In genomic region chr4:172514011-172514410, GRCh38 we compare ENCODE assay signal across 27 cellular contexts.
DNase-seq lines count a peak whose midpoint lies in the region; ATAC-seq and TF ChIP-seq lines count a peak whose summit lies in the region.
"Had no signal": no experiment of that assay in that cellular context is flagged by ENCODE, and none has a peak within 500 bp of the region (broad histone marks: within the 10 kb centered on the region; RNA-seq: fewer than 3 reads in every experiment).

No MANE protein-coding gene starts in this region.

- H3K79me1 ChIP-seq in mesenchymal stem cell (replicated peaks; ENCODE audit: low read length, poor library complexity, severe bottlenecking): no peaks in the 10 kb centered on the region

- no peak overlapping the region for H3K27ac ChIP-seq in mammary epithelial cell (ENCODE audit: insufficient read depth, low read depth, low read length)
- no peak overlapping the region for H3K27ac ChIP-seq in PC-9
- H3K27ac ChIP-seq in mesenchymal stem cell (ENCODE audit: low read length, poor library complexity, severe bottlenecking): no peak overlapping the region
- H3K27ac ChIP-seq: epithelial cell of prostate, lower lobe of right lung, Peyer's patch, vagina had no signal

- in situ Hi-C loops in mammary epithelial cell (cut with MboI; ENCODE audit: low sequenced_read_pairs in 2 of 2): no loop called here

- H4K20me1 ChIP-seq in mammary epithelial cell (ENCODE audit: insufficient read depth, low read length): no peaks in the 10 kb centered on the region
- no peaks in the 10 kb centered on the region for H4K20me1 ChIP-seq in PC-9 (ENCODE audit: insufficient read depth)

- H3K14ac ChIP-seq in mesenchymal stem cell (ENCODE audit: low read length in 2 of 2): no peak overlapping the region

- H4K91ac ChIP-seq in mesenchymal stem cell (ENCODE audit: low read length): no peak overlapping the region

- H2BK12ac ChIP-seq in mesenchymal stem cell (ENCODE audit: low read length in 2 of 2): peak overlapping the region; percentile 29 to 95

- no peaks in the 10 kb centered on the region for H3K36me3 ChIP-seq in mammary epithelial cell (ENCODE audit: insufficient read depth, low read length)
- H3K36me3 ChIP-seq in PC-9 (ENCODE audit: low read depth): no peaks in the 10 kb centered on the region
- H3K36me3 ChIP-seq in mesenchymal stem cell (ENCODE audit: control insufficient read depth in 1 of 2, insufficient read depth in 2 of 2, low read depth in 1 of 2, low read length in 2 of 2): no peaks in the 10 kb centered on the region
- H3K36me3 ChIP-seq: lower lobe of right lung, Peyer's patch, vagina had no signal

- no peaks in the 10 kb centered on the region for H3K79me2 ChIP-seq in mammary epithelial cell (ENCODE audit: insufficient read depth, low read length)
- no peaks in the 10 kb centered on the region for H3K79me2 ChIP-seq in PC-9 (ENCODE audit: low read depth)

- no peak overlapping the region for H2AK5ac ChIP-seq in mesenchymal stem cell (ENCODE audit: low read length, severe bottlenecking)

- H3F3A ChIP-seq in PC-9 (ENCODE audit: insufficient read depth, low read depth): no peaks in the 10 kb centered on the region

- no peak overlapping the region for H3K9ac ChIP-seq in mammary epithelial cell (ENCODE audit: insufficient read depth, low read length)
- H3K9ac ChIP-seq in mesenchymal stem cell (ENCODE audit: low read length): no peak overlapping the region

- no peak overlapping the region for H2BK5ac ChIP-seq in mesenchymal stem cell (ENCODE audit: low read depth, low read length, poor library complexity, severe bottlenecking)

- no peak overlapping the region for H3K4ac ChIP-seq in mesenchymal stem cell (ENCODE audit: low read depth in 1 of 2, low read length in 2 of 2)

- H4K8ac ChIP-seq in mesenchymal stem cell (ENCODE audit: low read length): peak overlapping the region; percentile 75

- no peaks in the 10 kb centered on the region for H3K4me1 ChIP-seq in mammary epithelial cell (ENCODE audit: insufficient read depth, low read length)
- no peaks in the 10 kb centered on the region for H3K4me1 ChIP-seq in PC-9 (replicated peaks; ENCODE audit: insufficient read depth)
- peaks cover 9% of the 10 kb centered on the region for H3K4me1 ChIP-seq in mesenchymal stem cell (ENCODE audit: control insufficient read depth, insufficient read depth, low read depth, low read length)
- H3K4me1 ChIP-seq: lower lobe of right lung, Peyer's patch, vagina had no signal

- no peaks in the 10 kb centered on the region for H3K9me2 ChIP-seq in PC-9 (ENCODE audit: insufficient read depth)

- POLR2A ChIA-PET in MCF 10A (lab: Yijun Ruan, JAX) (no interaction called here), PC-9 (lab: Charles Lee; ENCODE audit: unreplicated experiment) (no interaction called here)

- H3K4me3 Mint-ChIP-seq in MCF 10A (ENCODE audit: unreplicated experiment): no peak overlapping the region
- no peak overlapping the region for H3K4me3 Mint-ChIP-seq in natural killer cell
- H3K4me3 Mint-ChIP-seq: activated CD8-positive, alpha-beta memory T cell treated with anti-CD3 and anti-CD28 coated beads, Interleukin-2, amount 10 ng/mL, durations not matched to agents 7 days and 5 days; brain; CD8-positive, alpha-beta memory T cell; stimulated activated naive B cell treated with anti-CD40 and anti-IgM and Interleukin-4, amounts not matched to agents 10 μg/mL and 1 μg/mL and 100 μg/mL, for 72 hours had no signal

- H2AFZ ChIP-seq in mammary epithelial cell (ENCODE audit: low read depth, low read length) (no peak overlapping the region), PC-9 (no peak overlapping the region), mesenchymal stem cell (ENCODE audit: low read depth, low read length) (no peak overlapping the region)

- intact Hi-C loops in MCF 10A (cut with micrococcal nuclease): no loop called here
- intact Hi-C loops in mammary epithelial cell (cut with micrococcal nuclease): no loop called here
- intact Hi-C loops in PC-9 (cut with micrococcal nuclease; ENCODE audit: unreplicated experiment): no loop called here
- intact Hi-C loops in natural killer cell (cut with micrococcal nuclease): no loop called here

- DNase-seq in MCF 10A (ENCODE audit: unreplicated experiment) (peak; percentile 14), mammary epithelial cell (no peak), PC-9 (peak; percentile 15 to 37), mesenchymal stem cell (no peak), cortex of kidney (lab: John Stamatoyannopoulos, UW) (no peak), natural killer cell (no peak), DMS153 (lab: John Stamatoyannopoulos, UW) (no peak)
- DNase-seq: activated CD4-positive, alpha-beta T cell treated with anti-CD3 and anti-CD28 coated beads, Interleukin-2, amount 50 U/mL, for 1 hour; activated CD8-positive, alpha-beta memory T cell treated with anti-CD3 and anti-CD28 coated beads, Interleukin-2, amount 10 ng/mL, durations not matched to agents 7 days and 5 days; activated T-cell treated with anti-CD3 and anti-CD28 coated beads, Interleukin-2, amount 50 U/mL, for 48 hours; CD8-positive, alpha-beta memory T cell; DMS 273 treated with DMSO at 0.1 percent for 48 hours; IMR-90; lower lobe of right lung; NCI-H1105; NCI-H2081; NCI-H446 treated with DMSO at 0.1 percent for 48 hours; Peyer's patch; SIG-M5; stimulated activated CD4-positive, alpha-beta T cell treated with anti-CD3 and anti-CD28 coated beads, Interleukin-15, amount 100 ng/mL, for 24 hours; stimulated activated naive B cell treated with anti-CD40 and anti-IgM and Interleukin-4, amounts not matched to agents 10 μg/mL and 1 μg/mL and 100 μg/mL, for 72 hours; T1000 had no signal

- H2BK15ac ChIP-seq in mesenchymal stem cell (ENCODE audit: low read depth, poor library complexity, severe bottlenecking): peak overlapping the region; percentile 60

- CTCF ChIA-PET in MCF 10A (lab: Yijun Ruan, JAX) (interaction anchor here (0.5 kb wide), 1 partner anchor 491 kb away, joined by 3 read pairs; no protein-coding TSS in a partner anchor), mammary epithelial cell (lab: Charles Lee; ENCODE audit: low non-redundant PET) (no interaction called here), PC-9 (lab: Charles Lee) (no interaction called here)

- H2BK120ac ChIP-seq in mesenchymal stem cell (ENCODE audit: low read depth, low read length): no peak overlapping the region

- no peak for TF ChIP-seq CTCF in MCF 10A (IDR thresholded peaks at IDR 0.05; ENCODE audit: unreplicated experiment)
- no peak for TF ChIP-seq CTCF in mammary epithelial cell (conservative IDR thresholded peaks at IDR 0.05 in 1 of 2, IDR thresholded peaks at IDR 0.05 in 1 of 2; ENCODE audit: extremely low read depth in 1 of 2, insufficient read depth in 1 of 2, low read depth in 1 of 2, low read length in 2 of 2)
- TF ChIP-seq CTCF in PC-9 (conservative IDR thresholded peaks at IDR 0.05): no peak
- TF ChIP-seq CTCF in natural killer cell (IDR thresholded peaks at IDR 0.05): no peak

- H3K9me3 Mint-ChIP-seq in MCF 10A (ENCODE audit: unreplicated experiment) (peaks cover 9% of the 10 kb centered on the region), natural killer cell (peaks cover 6 to 24% of the 10 kb centered on the region in 2 donors)

- H3K18ac ChIP-seq in mesenchymal stem cell (ENCODE audit: low read depth in 1 of 2, low read length in 2 of 2): peak overlapping the region in 1 of 2 experiments; percentile 90

- no peak overlapping the region for H3K4me2 ChIP-seq in mammary epithelial cell (ENCODE audit: insufficient read depth, low read depth, low read length)
- no peak overlapping the region for H3K4me2 ChIP-seq in PC-9
- no peak overlapping the region for H3K4me2 ChIP-seq in mesenchymal stem cell (ENCODE audit: low read length, poor library complexity, severe bottlenecking)

- no peak overlapping the region for H3K4me3 ChIP-seq in mammary epithelial cell (replicated peaks in 1 of 3; ENCODE audit: insufficient read depth in 1 of 3, low read depth in 2 of 3, low read length in 3 of 3)
- H3K4me3 ChIP-seq in PC-9: no peak overlapping the region
- no peak overlapping the region for H3K4me3 ChIP-seq in mesenchymal stem cell (ENCODE audit: insufficient read depth in 1 of 2, low read depth in 1 of 2, low read length in 2 of 2)
- H3K4me3 ChIP-seq: lower lobe of right lung, Peyer's patch, vagina had no signal

- H3K9me3 ChIP-seq in mammary epithelial cell (replicated peaks; ENCODE audit: insufficient read depth, low read length) (no peaks in the 10 kb centered on the region), PC-9 (ENCODE audit: insufficient read depth, low read depth) (no peaks in the 10 kb centered on the region), mesenchymal stem cell (ENCODE audit: control insufficient read depth, low read length) (peaks cover 2% of the 10 kb centered on the region)
- H3K9me3 ChIP-seq: lower lobe of right lung, Peyer's patch, vagina had no signal

- peaks cover 65% of the 10 kb centered on the region for H3K27me3 Mint-ChIP-seq in MCF 10A (ENCODE audit: insufficient read depth, unreplicated experiment)
- no peaks in the 10 kb centered on the region for H3K27me3 Mint-ChIP-seq in natural killer cell (ENCODE audit: low read depth in 2 of 2)
- H3K27me3 Mint-ChIP-seq: activated CD8-positive, alpha-beta memory T cell treated with anti-CD3 and anti-CD28 coated beads, Interleukin-2, amount 10 ng/mL, durations not matched to agents 7 days and 5 days; brain; stimulated activated naive B cell treated with anti-CD40 and anti-IgM and Interleukin-4, amounts not matched to agents 10 μg/mL and 1 μg/mL and 100 μg/mL, for 72 hours had no signal

- dilution Hi-C loops in mammary epithelial cell (cut with HindIII; ENCODE audit: low sequenced_read_pairs): no loop called here

- H3K23ac ChIP-seq in mesenchymal stem cell (ENCODE audit: low read length in 2 of 2): no peak overlapping the region

- H3K36me3 Mint-ChIP-seq in MCF 10A (ENCODE audit: insufficient read depth, unreplicated experiment) (no peaks in the 10 kb centered on the region), natural killer cell (no peaks in the 10 kb centered on the region)
- H3K36me3 Mint-ChIP-seq: activated CD8-positive, alpha-beta memory T cell treated with anti-CD3 and anti-CD28 coated beads, Interleukin-2, amount 10 ng/mL, durations not matched to agents 7 days and 5 days; brain; CD8-positive, alpha-beta memory T cell; stimulated activated naive B cell treated with anti-CD40 and anti-IgM and Interleukin-4, amounts not matched to agents 10 μg/mL and 1 μg/mL and 100 μg/mL, for 72 hours had no signal

- H3K27me3 ChIP-seq in mammary epithelial cell (ENCODE audit: insufficient read depth, low read length) (no peaks in the 10 kb centered on the region), PC-9 (ENCODE audit: insufficient read depth, low read depth) (no peaks in the 10 kb centered on the region), mesenchymal stem cell (ENCODE audit: control insufficient read depth in 1 of 2, insufficient read depth in 1 of 2, low read length in 2 of 2) (no peaks in the 10 kb centered on the region)
- H3K27me3 ChIP-seq: Peyer's patch, vagina had no signal

- H3K27ac Mint-ChIP-seq in MCF 10A (ENCODE audit: low read depth, unreplicated experiment) (no peak overlapping the region), natural killer cell (no peak overlapping the region)
- H3K27ac Mint-ChIP-seq: activated CD8-positive, alpha-beta memory T cell treated with anti-CD3 and anti-CD28 coated beads, Interleukin-2, amount 10 ng/mL, durations not matched to agents 7 days and 5 days; brain; CD8-positive, alpha-beta memory T cell; stimulated activated naive B cell treated with anti-CD40 and anti-IgM and Interleukin-4, amounts not matched to agents 10 μg/mL and 1 μg/mL and 100 μg/mL, for 72 hours had no signal

- ATAC-seq in natural killer cell (no peak), HG02970 (IDR thresholded peaks at IDR 0.05; ENCODE audit: low FRiP score, unreplicated experiment) (no peak)
- ATAC-seq: activated CD8-positive, alpha-beta memory T cell treated with anti-CD3 and anti-CD28 coated beads, Interleukin-2, amount 10 ng/mL, durations not matched to agents 7 days and 5 days; lower lobe of right lung; sciatic nerve; stimulated activated naive B cell treated with anti-CD40 and anti-IgM and Interleukin-4, amounts not matched to agents 10 μg/mL and 1 μg/mL and 100 μg/mL, for 72 hours had no signal

- no peaks in the 10 kb centered on the region for H3K4me1 Mint-ChIP-seq in MCF 10A (ENCODE audit: insufficient read depth, unreplicated experiment)
- no peaks in the 10 kb centered on the region for H3K4me1 Mint-ChIP-seq in natural killer cell
- H3K4me1 Mint-ChIP-seq: activated CD8-positive, alpha-beta memory T cell treated with anti-CD3 and anti-CD28 coated beads, Interleukin-2, amount 10 ng/mL, durations not matched to agents 7 days and 5 days; brain; CD8-positive, alpha-beta memory T cell; stimulated activated naive B cell treated with anti-CD40 and anti-IgM and Interleukin-4, amounts not matched to agents 10 μg/mL and 1 μg/mL and 100 μg/mL, for 72 hours had no signal

- no TSS peak for BruUV-seq in MCF 10A (replicated peaks; lab: Mats Ljungman, UMichigan)
- BruUV-seq in mammary epithelial cell (replicated peaks; lab: Mats Ljungman, UMichigan): no TSS peak
- no TSS peak for BruUV-seq in PC-9 (replicated peaks; lab: Mats Ljungman, UMichigan)

Comparison
In these comparisons a context has a peak if more than half of its experiments do, and no peak if none do; other contexts are left out.
1. DNase-seq: peak in MCF 10A (single experiment) and PC-9 (2 of 2); none in mammary epithelial cell (single experiment), mesenchymal stem cell (single experiment), cortex of kidney (single experiment), natural killer cell (single experiment) and DMS153 (single experiment).